Comparison of ENCODE assay signal across 10 cellular contexts in the genomic region with DNA sequence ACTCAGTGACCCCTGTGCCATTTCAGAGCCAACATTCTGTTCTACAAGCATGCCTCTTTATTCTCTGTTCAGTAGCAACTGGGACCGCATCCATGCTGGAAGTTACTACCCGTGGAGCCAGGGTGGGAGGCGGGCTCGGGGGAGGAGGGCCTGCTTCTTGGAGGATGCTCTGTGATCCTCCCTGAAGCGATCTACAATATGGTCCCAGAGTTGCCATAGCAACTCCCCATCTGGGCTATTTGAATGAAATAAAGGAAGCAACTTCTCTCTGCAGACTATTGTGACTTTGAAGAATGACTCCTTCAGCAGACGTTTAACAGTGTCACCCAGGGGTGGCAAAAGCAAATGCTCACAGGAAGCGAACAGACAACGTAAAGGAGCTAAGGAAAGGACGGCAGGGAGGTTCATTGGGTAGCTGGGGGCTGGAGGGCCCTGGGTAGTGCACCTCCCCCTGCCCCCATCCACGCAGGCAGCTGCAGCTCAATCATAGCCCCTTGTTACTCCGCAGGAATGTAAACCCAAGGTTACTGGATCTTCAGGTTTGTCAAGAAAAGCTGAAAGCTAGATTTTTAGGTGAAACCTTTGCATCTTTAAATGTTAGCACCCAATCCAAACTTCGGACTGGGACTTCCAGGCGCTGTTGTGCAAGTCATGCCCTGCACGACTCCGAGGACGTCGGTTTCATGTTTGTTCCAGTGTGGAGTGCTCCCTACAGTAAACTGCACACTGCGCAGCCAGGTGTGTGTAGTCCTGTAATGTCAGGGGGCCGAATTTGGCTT. TPM values are rescaled to one million over a fixed set of nuclear protein-coding genes. Genes with fewer than 3 reads are reported as not detected.
DNase-seq lines count a peak whose midpoint lies in the region; ATAC-seq, FAIRE-seq and TF ChIP-seq lines count a peak whose summit lies in the region.
"Had no signal": no experiment of that assay in that cellular context is flagged by ENCODE, and none has a peak within 500 bp of the region (broad histone marks: within the 10 kb centered on the region; RNA-seq: fewer than 3 reads in every experiment).

No MANE protein-coding gene starts in this region.

- CTCF ChIA-PET in T-cell (lab: Charles Lee): interaction anchor here (0.6 to 1.3 kb wide), 2 partner anchors 12 to 45 kb away, joined by 3 to 6 read pairs; no protein-coding TSS in a partner anchor
- CTCF ChIA-PET in GM10248 (lab: Yijun Ruan, JAX): interaction anchor here (1.4 kb wide), 1 partner anchor 45 kb away, joined by 3 read pairs; no protein-coding TSS in a partner anchor

- no peaks in the 10 kb centered on the region; the same call in 2 of the 3 replicates for H3K36me3 Mint-ChIP-seq in GM23338 (ENCODE audit: low read depth)
- H3K36me3 Mint-ChIP-seq in T-cell: no peaks in the 10 kb centered on the region

- POLR2A ChIA-PET in T-cell (lab: Charles Lee) (no interaction called here), GM10248 (lab: Yijun Ruan, JAX) (no interaction called here)

- H3K4me1 ChIP-seq in BLaER1: peaks cover 33% of the 10 kb centered on the region
- H3K4me1 ChIP-seq in GM23338 (ENCODE audit: insufficient read depth): peaks cover 34% of the 10 kb centered on the region
- peaks cover 14% of the 10 kb centered on the region for H3K4me1 ChIP-seq in keratinocyte (ENCODE audit: control insufficient read depth, extremely low read depth, insufficient read depth, low read length)

- H3K9ac ChIP-seq in BLaER1 (no peak overlapping the region), keratinocyte (ENCODE audit: control insufficient read depth, extremely low read depth, insufficient read depth, low read length) (no peak overlapping the region)

- peaks cover 2% of the 10 kb centered on the region for H3K9me1 ChIP-seq in keratinocyte (ENCODE audit: control insufficient read depth, extremely low read depth, insufficient read depth, low read length)

- H3K4me2 ChIP-seq in BLaER1: peak overlapping the region; percentile 29; the same call in 1 of the 2 replicates
- peak overlapping the region; percentile 64 for H3K4me2 ChIP-seq in GM23338
- peak overlapping the region; percentile 24 for H3K4me2 ChIP-seq in keratinocyte (ENCODE audit: control insufficient read depth, extremely low read depth, insufficient read depth, low read depth, low read length)

- H3K4me1 Mint-ChIP-seq in GM23338: peaks cover 43% of the 10 kb centered on the region
- peaks cover 44 to 52% (median 45%) of the 10 kb centered on the region in 3 donors for H3K4me1 Mint-ChIP-seq in T-cell

- H3K27ac Mint-ChIP-seq in GM23338: no peak overlapping the region; the same call in 1 of the 2 replicates
- H3K27ac Mint-ChIP-seq in T-cell: peak overlapping the region; percentile 31 to 76

- ATAC-seq in GM23338: peak; percentile 30
- ATAC-seq in T-cell (replicated peaks in 1 of 4): peak in 1 of 4 experiments; percentile 28
- no peak for ATAC-seq in HG02840 (IDR thresholded peaks at IDR 0.05; ENCODE audit: low FRiP score, unreplicated experiment)
- no peak for ATAC-seq in GM18858 (IDR thresholded peaks at IDR 0.05; ENCODE audit: unreplicated experiment)
- ATAC-seq in HG03097 (IDR thresholded peaks at IDR 0.05; ENCODE audit: low FRiP score, unreplicated experiment): no peak

- TF ChIP-seq CTCF in GM23338 (conservative IDR thresholded peaks at IDR 0.05; ENCODE audit: low read depth in 2 of 2): no peak
- TF ChIP-seq CTCF in keratinocyte (optimal IDR thresholded peaks at IDR 0.05 in 1 of 3, IDR thresholded peaks at IDR 0.05 in 1 of 3, conservative IDR thresholded peaks at IDR 0.05 in 1 of 3; ENCODE audit: extremely low read depth in 1 of 3, insufficient read depth in 2 of 3, low read length in 3 of 3): no peak
- no peak for TF ChIP-seq CTCF in GM10248 (IDR thresholded peaks at IDR 0.05; ENCODE audit: control extremely low read depth, extremely low read depth, low read depth, missing control alignments)

- H2AFZ ChIP-seq in GM23338: no peak overlapping the region
- H2AFZ ChIP-seq in keratinocyte (ENCODE audit: control insufficient read depth, low read length): no peak overlapping the region

- no peaks in the 10 kb centered on the region for H3K9me2 ChIP-seq in GM23338 (ENCODE audit: insufficient read depth)

- H3K9me3 ChIP-seq in BLaER1: no peaks in the 10 kb centered on the region
- no peaks in the 10 kb centered on the region for H3K9me3 ChIP-seq in keratinocyte (ENCODE audit: control insufficient read depth, low read depth, low read length)
- H3K9me3 ChIP-seq: MG63 had no signal

- dilution Hi-C loops in keratinocyte (cut with MboI; ENCODE audit: extremely low pct_ligation_motif_present, low sequenced_read_pairs): no loop called here

- H4K20me1 ChIP-seq in BLaER1 (no peaks in the 10 kb centered on the region), GM23338 (replicated peaks; ENCODE audit: insufficient read depth) (no peaks in the 10 kb centered on the region), keratinocyte (ENCODE audit: control insufficient read depth, extremely low read depth, insufficient read depth, low read length) (peaks cover 4% of the 10 kb centered on the region)

- peak; percentile 67 for DNase-seq in GM23338 (ENCODE audit: low spot score)
- peak in 1 of 34 experiments; percentile 10 for DNase-seq in T-cell
- DNase-seq in keratinocyte (ENCODE audit: low read depth, low spot score): no peak
- no peak for DNase-seq in GM10248 (ENCODE audit: extremely low spot score)
- DNase-seq: MG63 had no signal

- H3K27me3 ChIP-seq in BLaER1 (no peaks in the 10 kb centered on the region), GM23338 (ENCODE audit: insufficient read depth) (no peaks in the 10 kb centered on the region), keratinocyte (ENCODE audit: control insufficient read depth, extremely low read depth, insufficient read depth, low read length) (peaks cover 2% of the 10 kb centered on the region)
- H3K27me3 ChIP-seq: MG63 had no signal

- H3K27me3 Mint-ChIP-seq in GM23338 (ENCODE audit: insufficient read depth, low read depth, poor library complexity) (peaks cover 20% of the 10 kb centered on the region), T-cell (no peaks in the 10 kb centered on the region)

- peaks cover 15% of the 10 kb centered on the region; the same call in 1 of the 2 replicates for H3F3A ChIP-seq in GM23338 (replicated peaks; ENCODE audit: low read depth)

- no peaks in the 10 kb centered on the region for H3K9me3 Mint-ChIP-seq in GM23338
- H3K9me3 Mint-ChIP-seq in T-cell: no peaks in the 10 kb centered on the region

- FAIRE-seq in keratinocyte (lab: Jason Lieb, UNC): no peak
- FAIRE-seq: GM19239 had no signal

- H3K79me2 ChIP-seq in GM23338 (replicated peaks; ENCODE audit: insufficient read depth) (no peaks in the 10 kb centered on the region), keratinocyte (ENCODE audit: control insufficient read depth, insufficient read depth, low read length) (no peaks in the 10 kb centered on the region)

- H3K27ac ChIP-seq in BLaER1 (no peak overlapping the region), GM23338 (ENCODE audit: low read depth) (peak overlapping the region; percentile 51; the same call in 1 of the 2 replicates), keratinocyte (ENCODE audit: control insufficient read depth, insufficient read depth, low read length) (no peak overlapping the region)

- no peaks in the 10 kb centered on the region for H3K36me3 ChIP-seq in BLaER1
- H3K36me3 ChIP-seq in GM23338 (ENCODE audit: insufficient read depth): no peaks in the 10 kb centered on the region
- no peaks in the 10 kb centered on the region for H3K36me3 ChIP-seq in keratinocyte (ENCODE audit: control insufficient read depth in 2 of 2, extremely low read depth in 1 of 2, insufficient read depth in 2 of 2, low read length in 2 of 2)
- H3K36me3 ChIP-seq: MG63 had no signal

- H3K4me3 ChIP-seq in BLaER1 (no peak overlapping the region), GM23338 (no peak overlapping the region), keratinocyte (ENCODE audit: control insufficient read depth in 2 of 3, extremely low read depth in 1 of 3, insufficient read depth in 2 of 3, low read depth in 1 of 3, low read length in 3 of 3) (no peak overlapping the region)
- H3K4me3 ChIP-seq: MG63 had no signal

- H3K4me3 Mint-ChIP-seq in GM23338: peak overlapping the region; percentile 30; the same call in 1 of the 3 replicates
- no peak overlapping the region for H3K4me3 Mint-ChIP-seq in T-cell

TF ChIP-seq in GM23338, 12 proteins besides CTCF, POLR2A, EP300 and RAD21 (continues in another document):
- TF ChIP-seq STAT1 (IDR thresholded peaks at IDR 0.05; ENCODE audit: unreplicated experiment) (no peak), JUNB (IDR thresholded peaks at IDR 0.05; ENCODE audit: unreplicated experiment) (no peak), CREB1 (CRISPR knock-in tag; IDR thresholded peaks at IDR 0.05; ENCODE audit: low read depth) (0 out of 2 replicates have a peak, but pooled peaks have one; percentile 6)

RNA-seq across cellular contexts. Expression of gene MEAK7, which starts 51.1 kb away (rescaled TPM):
- total RNA-seq in GM23338 (2014; rRNA removed; shearing (Covaris generic)): 16.9 and 17.2 TPM in 2 replicates
- 7.5 and 7.9 TPM in 2 replicates for polyA plus RNA-seq in GM23338 (2016; fragmentation: Nextera tagmentation; extraction: Ambion mirVana)
- total RNA-seq in T-cell: 10 to 100 TPM in 3 of 5 donors, 1 to 10 TPM in 2; 6.2 to 12.3 (median 10.2) TPM
- 70.6 to 81.0 TPM (median 76.3 TPM) in 3 replicates for polyA plus RNA-seq in keratinocyte
- polyA plus RNA-seq in keratinocyte (2011; ENCODE audit: low read depth): 25.0 TPM
- 37.0 and 40.4 TPM in 2 replicates for polyA plus RNA-seq in keratinocyte (2011; cell fraction: cytosol; rRNA removed)
- polyA plus RNA-seq in keratinocyte (2011; cell fraction: nucleus; rRNA removed): 88.4 and 98.8 TPM in 2 replicates
- polyA plus RNA-seq in keratinocyte (2012; ENCODE audit: low replicate concordance): 21.6 and 65.3 TPM in 2 replicates
- polyA minus RNA-seq in keratinocyte: 93.4 to 102 TPM (median 95.1 TPM) in 3 replicates
- 72.3 TPM for polyA minus RNA-seq in keratinocyte (2011; cell fraction: cytosol; rRNA and poly(A)+ RNA removed)
- polyA minus RNA-seq in keratinocyte (2011; cell fraction: nucleus; rRNA and poly(A)+ RNA removed): 70.5 and 110 TPM in 2 replicates
